Comparison of ENCODE assay signal across 37 cellular contexts in the genomic region with DNA sequence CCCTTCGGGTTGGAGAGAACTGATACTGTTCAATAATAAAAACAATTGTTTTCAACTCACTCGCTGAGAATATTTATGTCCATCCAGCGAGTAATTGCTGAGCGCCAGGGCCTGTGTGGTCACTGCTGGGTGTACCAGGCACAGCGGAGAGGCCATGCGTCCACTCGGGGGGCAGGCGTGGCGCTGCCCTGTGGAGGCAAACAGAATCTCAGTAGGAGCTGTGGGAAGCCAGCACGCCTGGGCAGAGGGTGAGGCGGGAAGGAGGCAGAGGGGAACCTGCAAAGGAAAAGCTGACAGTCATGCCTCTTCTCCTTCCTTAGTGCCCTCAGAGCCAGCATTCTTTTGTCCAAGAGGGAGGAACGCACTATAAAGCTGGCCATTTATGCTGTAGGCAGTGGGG. TPM values are rescaled to one million over a fixed set of nuclear protein-coding genes. Genes with fewer than 3 reads are reported as not detected.
"Had no signal": no experiment of that assay in that cellular context is flagged by ENCODE, and none has a peak within 500 bp of the region (broad histone marks: within the 10 kb centered on the region; RNA-seq: fewer than 3 reads in every experiment).

No MANE protein-coding gene starts in this region.

- H3K9me3 Mint-ChIP-seq: activated CD4-positive, alpha-beta memory T cell treated with anti-CD3 and anti-CD28 coated beads for 36 hours; activated naive CD8-positive, alpha-beta T cell treated with anti-CD3 and anti-CD28 coated beads for 36 hours; activated T-cell treated with anti-CD3 and anti-CD28 coated beads, Interleukin-2, amount 50 U/mL, for 72 hours; activated T-helper 17 cell treated with anti-CD3 and anti-CD28 coated beads, Interleukin-2, amount 50 U/mL, for 72 hours; central memory CD8-positive, alpha-beta T cell had no signal

- DNase-seq: activated CD4-positive, alpha-beta memory T cell treated with anti-CD3 and anti-CD28 coated beads for 36 hours; activated CD4-positive, alpha-beta T cell treated with anti-CD3 and anti-CD28 coated beads for 4 hours; activated CD4-positive, alpha-beta T cell treated with anti-CD3 and anti-CD28 coated beads, Interleukin-2, amount 50 U/mL, for 1 hour; activated CD4-positive, CD25-positive, alpha-beta regulatory T cell treated with anti-CD3 and anti-CD28 coated beads, Interleukin-2, amount 50 U/mL, for 72 hours; activated effector memory CD4-positive, alpha-beta T cell treated with anti-CD3 and anti-CD28 coated beads, Interleukin-2, amount 50 U/mL, for 16 hours; activated naive CD4-positive, alpha-beta T cell; activated naive CD4-positive, alpha-beta T cell treated with anti-CD3 and anti-CD28 coated beads, Interleukin-2, amount 50 U/mL, for 16 hours; activated naive CD8-positive, alpha-beta T cell treated with anti-CD3 and anti-CD28 coated beads for 36 hours; activated T-cell treated with anti-CD3 and anti-CD28 coated beads, Interleukin-2, amount 50 U/mL, for 1 hour; activated T-cell treated with anti-CD3 and anti-CD28 coated beads, Interleukin-2, amount 50 U/mL, for 72 hours; amniotic stem cell; aorta; brain microvascular endothelial cell; Kasumi-1; KG1; MG63; NCI-H1048; NCI-H1105 treated with DMSO at 0.1 percent for 48 hours; NCI-H1436; NCI-H1694; NCI-H1930; NCI-H2081 treated with DMSO at 0.1 percent for 48 hours; NCI-H226; NCI-H446 treated with DMSO at 0.1 percent for 48 hours; NCI-H524 treated with DMSO at 0.1 percent for 48 hours; NK-92 treated with Interleukin-12 subunit alpha and Interleukin-12 subunit beta, amount 100 ng/mL, for 24 hours; PC-3; SIG-M5; SW 1271; T-helper 1 cell had no signal

- H3K27me3 Mint-ChIP-seq: activated CD4-positive, alpha-beta memory T cell treated with anti-CD3 and anti-CD28 coated beads for 36 hours; activated naive CD8-positive, alpha-beta T cell treated with anti-CD3 and anti-CD28 coated beads for 36 hours; activated T-helper 17 cell treated with anti-CD3 and anti-CD28 coated beads, Interleukin-2, amount 50 U/mL, for 72 hours; central memory CD8-positive, alpha-beta T cell had no signal

- H3K4me1 Mint-ChIP-seq: activated naive CD8-positive, alpha-beta T cell treated with anti-CD3 and anti-CD28 coated beads for 36 hours; activated T-helper 17 cell treated with anti-CD3 and anti-CD28 coated beads, Interleukin-2, amount 50 U/mL, for 72 hours; central memory CD8-positive, alpha-beta T cell had no signal

- ATAC-seq: activated T-cell treated with anti-CD3 and anti-CD28 coated beads, Interleukin-2, amount 50 U/mL, for 72 hours; activated T-helper 17 cell treated with anti-CD3 and anti-CD28 coated beads, Interleukin-2, amount 50 U/mL, for 72 hours; PC-3; Right ventricle myocardium inferior; SK-N-SH treated with all-trans-retinoic acid at 6 μM for 48 hours had no signal

- H3K27ac Mint-ChIP-seq: activated CD4-positive, alpha-beta memory T cell treated with anti-CD3 and anti-CD28 coated beads for 36 hours; activated naive CD8-positive, alpha-beta T cell treated with anti-CD3 and anti-CD28 coated beads for 36 hours; activated T-cell treated with anti-CD3 and anti-CD28 coated beads, Interleukin-2, amount 50 U/mL, for 72 hours; activated T-helper 17 cell treated with anti-CD3 and anti-CD28 coated beads, Interleukin-2, amount 50 U/mL, for 72 hours had no signal

- H3K9me3 ChIP-seq: MG63 had no signal

- FAIRE-seq: RCC 7860, TTC549 had no signal

- H3K27me3 ChIP-seq: brain microvascular endothelial cell, MG63 had no signal

- H3K36me3 ChIP-seq: brain microvascular endothelial cell, MG63 had no signal

- H3K4me3 Mint-ChIP-seq: activated CD4-positive, alpha-beta memory T cell treated with anti-CD3 and anti-CD28 coated beads for 36 hours; activated naive CD8-positive, alpha-beta T cell treated with anti-CD3 and anti-CD28 coated beads for 36 hours; activated T-cell treated with anti-CD3 and anti-CD28 coated beads, Interleukin-2, amount 50 U/mL, for 72 hours; activated T-helper 17 cell treated with anti-CD3 and anti-CD28 coated beads, Interleukin-2, amount 50 U/mL, for 72 hours; central memory CD8-positive, alpha-beta T cell had no signal

- H3K4me3 ChIP-seq: MG63 had no signal

- H3K27ac ChIP-seq: brain microvascular endothelial cell, RWPE1 had no signal

RNA-seq across cellular contexts. Expression of a gene that starts 11.4 kb away (rescaled TPM):
- total RNA-seq: aorta, PC-3, Right ventricle myocardium inferior had no signal
- polyA plus RNA-seq: aorta had no signal
